ENCODE assay signal across 8 cellular contexts in the genomic region with DNA sequence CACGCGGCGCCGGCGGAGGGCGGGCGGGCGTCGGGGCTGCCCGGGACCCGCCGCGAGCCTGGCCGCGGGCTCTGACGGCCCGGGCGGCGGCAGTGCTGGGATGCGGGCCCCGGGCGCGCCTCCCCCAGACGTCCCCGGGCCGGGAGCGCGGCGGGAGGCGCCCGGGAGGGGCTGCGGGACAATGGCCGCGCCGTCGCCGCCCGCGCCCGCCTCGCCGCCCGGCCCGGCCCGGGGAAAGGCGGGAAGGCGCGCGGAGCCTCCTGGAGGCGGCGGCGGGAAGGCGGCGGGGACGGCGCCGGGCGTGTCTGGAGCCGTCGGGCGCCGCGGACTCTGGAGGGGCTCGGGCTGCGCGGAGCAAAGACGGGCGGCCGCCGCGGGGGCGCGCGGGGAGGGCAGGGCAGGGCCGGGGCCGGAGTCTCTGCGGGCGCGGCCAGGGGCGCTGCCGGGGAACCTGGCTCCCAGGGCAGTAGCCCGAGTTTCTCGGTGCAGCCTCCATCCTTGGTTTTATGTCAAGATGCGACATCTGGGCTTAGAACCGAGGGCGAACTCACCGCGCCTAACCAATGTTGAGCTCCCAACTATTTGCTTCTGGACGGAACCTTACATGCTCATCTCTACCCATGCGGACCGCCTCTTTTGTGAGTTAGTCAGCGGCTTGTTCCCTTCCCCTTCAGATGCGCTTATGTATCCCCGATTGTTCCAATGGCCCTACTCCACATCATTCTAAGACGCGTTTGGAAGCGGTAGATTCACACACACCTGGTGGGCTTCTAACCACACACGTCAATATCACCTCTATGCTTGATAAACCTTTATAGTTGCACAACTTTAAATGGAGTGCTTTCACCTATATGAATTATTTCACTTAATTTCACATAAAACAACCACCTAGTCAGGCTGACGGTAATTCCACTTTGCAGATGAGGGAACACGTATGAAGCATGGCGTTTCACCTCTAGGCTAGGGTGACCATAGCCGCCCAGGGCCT. TPM values are rescaled to one million over a fixed set of nuclear protein-coding genes. Genes with fewer than 3 reads are reported as not detected.
DNase-seq lines count a peak whose midpoint lies in the region; ATAC-seq and TF ChIP-seq lines count a peak whose summit lies in the region.

No MANE protein-coding gene starts in this region.

- peaks cover 28% of the 10 kb centered on the region for H3K4me1 Mint-ChIP-seq in mesothelial cell of epicardium

- H3K4me3 ChIP-seq in esophagus (ENCODE audit: low read depth in 1 of 2, low read length in 2 of 2) (peak overlapping the region; percentile 64 to 71), tibial nerve (peak overlapping the region; percentile 43 to 68 (median 47))

- 3 to 4% methylated on average over 78 to 102 of the region's 102 CpGs for WGBS in esophagus, 2 donors
- 8 to 13% methylated on average over 31 to 44 of the region's 102 CpGs for WGBS in tibial nerve, 2 donors

- H3K27ac ChIP-seq in esophagus (ENCODE audit: low read depth in 2 of 2, low read length in 1 of 2) = peak overlapping the region; percentile 81 to 88
- peak overlapping the region in 3 of 4 donors; percentile 62 to 86 (median 83) for H3K27ac ChIP-seq in tibial nerve

- H3K36me3 ChIP-seq in esophagus (ENCODE audit: control insufficient read depth in 2 of 2, insufficient read depth in 2 of 2, low read length in 1 of 2) (no peaks in the 10 kb centered on the region), tibial nerve (no peaks in the 10 kb centered on the region)

- H3K9me3 ChIP-seq in esophagus (ENCODE audit: control insufficient read depth in 2 of 2, insufficient read depth in 1 of 2, low read depth in 1 of 2, low read length in 1 of 2) = no peaks in the 10 kb centered on the region
- no peaks in the 10 kb centered on the region for H3K9me3 ChIP-seq in tibial nerve

- no peak for TF ChIP-seq EP300 in tibial nerve (IDR thresholded peaks at IDR 0.05)

- peak overlapping the region; percentile 95 for H3K27ac Mint-ChIP-seq in mesothelial cell of epicardium

- H3K4me1 ChIP-seq in esophagus (ENCODE audit: control insufficient read depth in 2 of 2, insufficient read depth in 2 of 2, low read length in 1 of 2) (peaks cover 0 to 2% of the 10 kb centered on the region in 2 donors), tibial nerve (peaks cover 0 to 20% (median 6%) of the 10 kb centered on the region in 4 donors)

- H3K27me3 ChIP-seq in esophagus (ENCODE audit: control insufficient read depth in 1 of 2, insufficient read depth in 2 of 2, low read length in 2 of 2) (no peaks in the 10 kb centered on the region), tibial nerve (no peaks in the 10 kb centered on the region)

- H3K4me3 Mint-ChIP-seq in mesothelial cell of epicardium = peak overlapping the region; percentile 87

- no peak for TF ChIP-seq POLR2A in tibial nerve (IDR thresholded peaks at IDR 0.05)

- peak; percentile 49 to 68 for DNase-seq in NCI-H2081 (lab: John Stamatoyannopoulos, UW)
- DNase-seq in NCI-H2081 treated with DMSO at 0.1 percent for 48 hours (lab: John Stamatoyannopoulos, UW) = no peak
- DNase-seq in M059J (ENCODE audit: low read depth) = peak; percentile 60
- peak; percentile 6 to 17 for DNase-seq in activated CD4-positive, alpha-beta T cell treated with anti-CD3 and anti-CD28 coated beads, Interleukin-2, amount 50 U/mL, for 48 hours
- peak; percentile 37 to 63 for DNase-seq in mesothelial cell of epicardium (ENCODE audit: low spot score in 2 of 2, unreplicated experiment in 2 of 2)
- DNase-seq in tibial nerve (ENCODE audit: low spot score in 2 of 2) = no peak

- TF ChIP-seq CTCF in mesothelial cell of epicardium (IDR thresholded peaks at IDR 0.05; ENCODE audit: unreplicated experiment) (no peak), tibial nerve (IDR thresholded peaks at IDR 0.05) (peak in 1 of 5 experiments; percentile 11)

- no peaks in the 10 kb centered on the region for H3K27me3 Mint-ChIP-seq in mesothelial cell of epicardium (ENCODE audit: low read depth)

- H3K36me3 Mint-ChIP-seq in mesothelial cell of epicardium = peaks cover 2% of the 10 kb centered on the region

- no peak for ATAC-seq in HG03571 (IDR thresholded peaks at IDR 0.05; ENCODE audit: unreplicated experiment)

- no peaks in the 10 kb centered on the region for H3K9me3 Mint-ChIP-seq in mesothelial cell of epicardium

RNA-seq across cellular contexts. Expression of gene ZBTB8A, which starts 0.7 kb away (rescaled TPM):
- 3.2 and 6.3 TPM in 2 replicates for total RNA-seq in M059J (2014; rRNA removed; shearing (Covaris generic))
- polyA plus RNA-seq in esophagus = 1 to 10 TPM; 1.1 to 1.9 TPM
- total RNA-seq in mesothelial cell of epicardium (14.8 to 16.2 TPM (median 14.9 TPM) in 3 replicates), tibial nerve (10 to 100 TPM in 3 of 4 donors, 1 to 10 TPM in 1; 8.1 to 14.9 (median 12.1) TPM)

Comparison
In these comparisons a context has a peak if more than half of its experiments do, and no peak if none do; other contexts are left out.
1. DNase-seq: peak in NCI-H2081 (2 of 2), M059J (single experiment), activated CD4-positive, alpha-beta T cell treated with anti-CD3 and anti-CD28 coated beads, Interleukin-2, amount 50 U/mL, for 48 hours (2 of 2) and mesothelial cell of epicardium (2 of 2); none in NCI-H2081 treated with DMSO at 0.1 percent for 48 hours (single experiment) and tibial nerve (0 of 2).